In genomic region chr3:110267304-110267703, GRCh38 we compare ENCODE assay signal across 21 cellular contexts.
DNase-seq lines count a peak whose midpoint lies in the region; ATAC-seq and TF ChIP-seq lines count a peak whose summit lies in the region.
"Had no signal": no experiment of that assay in that cellular context is flagged by ENCODE, and none has a peak within 500 bp of the region (broad histone marks: within the 10 kb centered on the region; RNA-seq: fewer than 3 reads in every experiment).

No MANE protein-coding gene starts in this region.

- no peaks in the 10 kb centered on the region; the same call in 1 of the 2 replicates for H3K27me3 Mint-ChIP-seq in WTC11 (ENCODE audit: low read depth)

- POLR2A ChIA-PET in IMR-90 (lab: Charles Lee; ENCODE audit: unreplicated experiment) = no interaction called here
- POLR2A ChIA-PET in WTC11 (lab: Charles Lee) = no interaction called here

- no peaks in the 10 kb centered on the region for H3K9me3 ChIP-seq in IMR-90 (ENCODE audit: control insufficient read depth, insufficient read depth, low read length)
- H3K9me3 ChIP-seq: SK-N-SH had no signal

- H3K27ac ChIP-seq in IMR-90 (ENCODE audit: insufficient read depth, low read length) (no peak overlapping the region), mesendoderm (ENCODE audit: low read depth, low read length) (no peak overlapping the region)

- no peak for TF ChIP-seq POLR2A in IMR-90 (IDR thresholded peaks at IDR 0.05; ENCODE audit: low read depth, low read length)

- H3K79me1 ChIP-seq in IMR-90 (ENCODE audit: low read depth in 1 of 2, low read length in 2 of 2) (no peaks in the 10 kb centered on the region), mesendoderm (ENCODE audit: low read length) (no peaks in the 10 kb centered on the region)

- H2BK15ac ChIP-seq in IMR-90 (ENCODE audit: low read depth, low read length) (no peak overlapping the region), mesendoderm (replicated peaks; ENCODE audit: low read depth) (no peak overlapping the region)

- no peaks in the 10 kb centered on the region for H3K36me3 Mint-ChIP-seq in WTC11

- no peak overlapping the region for H3K4me3 Mint-ChIP-seq in WTC11
- H3K4me3 Mint-ChIP-seq: GM23338 had no signal

- CTCF ChIA-PET in IMR-90 (lab: Yijun Ruan, JAX) (no interaction called here), WTC11 (lab: Charles Lee) (no interaction called here)

- H3K4ac ChIP-seq in IMR-90 (ENCODE audit: low read depth, low read length) = peak overlapping the region; percentile 43; the same call in 1 of the 2 replicates
- no peak overlapping the region for H3K4ac ChIP-seq in mesendoderm (ENCODE audit: low read depth, low read length)

- H3K9me1 ChIP-seq in IMR-90 (ENCODE audit: insufficient read depth, low read length) = no peaks in the 10 kb centered on the region

- H4K8ac ChIP-seq in IMR-90 (ENCODE audit: low read depth in 2 of 2, low read length in 2 of 2) (no peak overlapping the region), mesendoderm (ENCODE audit: low read depth, low read length) (no peak overlapping the region)

- H3K9ac ChIP-seq in IMR-90 (ENCODE audit: low read depth, low read length) = no peak overlapping the region
- H3K9ac ChIP-seq in mesendoderm (ENCODE audit: low read length) = no peak overlapping the region
- H3K9ac ChIP-seq: SK-N-SH had no signal

- H2BK5ac ChIP-seq in IMR-90 (ENCODE audit: low read depth, low read length, poor library complexity, severe bottlenecking) (no peak overlapping the region), mesendoderm (ENCODE audit: low read length) (no peak overlapping the region)

- H2AK5ac ChIP-seq in IMR-90 (ENCODE audit: low read depth, low read length) (no peak overlapping the region), mesendoderm (ENCODE audit: low read length) (no peak overlapping the region)

- no peaks in the 10 kb centered on the region for H3K79me2 ChIP-seq in mesendoderm (ENCODE audit: control insufficient read depth, insufficient read depth, low read length)

- H3K14ac ChIP-seq in IMR-90 (replicated peaks; ENCODE audit: low read depth, low read length) = no peak overlapping the region

- H3K36me3 ChIP-seq in IMR-90 (ENCODE audit: control insufficient read depth, insufficient read depth, low read length) (no peaks in the 10 kb centered on the region), mesendoderm (ENCODE audit: control insufficient read depth, insufficient read depth, low read length) (no peaks in the 10 kb centered on the region)

- BruUV-seq in IMR-90 (replicated peaks; lab: Mats Ljungman, UMichigan) = no TSS peak

- ATAC-seq in IMR-90 (ENCODE audit: low read depth) (no peak), WTC11 (peak; percentile 61), HG03442 (IDR thresholded peaks at IDR 0.05; ENCODE audit: unreplicated experiment) (no peak)
- ATAC-seq: GM23338, K562 had no signal

- no peaks in the 10 kb centered on the region for H4K20me1 ChIP-seq in IMR-90 (ENCODE audit: insufficient read depth, low read length)

- H3K56ac ChIP-seq in IMR-90 (ENCODE audit: extremely low read depth, insufficient read depth, low read length) (no peak overlapping the region), mesendoderm (ENCODE audit: low read length) (no peak overlapping the region)

- intact Hi-C loops in IMR-90 (cut with micrococcal nuclease) = no loop called here

- H3K4me2 ChIP-seq in IMR-90 (ENCODE audit: low read depth, low read length) (no peak overlapping the region), mesendoderm (ENCODE audit: low read length) (no peak overlapping the region)
- H3K4me2 ChIP-seq: GM23338, SK-N-SH had no signal

- H4K91ac ChIP-seq in IMR-90 (ENCODE audit: insufficient read depth, low read depth, low read length) = no peak overlapping the region

- H3K23ac ChIP-seq in IMR-90 (ENCODE audit: low read depth, low read length) (no peak overlapping the region), mesendoderm (ENCODE audit: low read length) (no peak overlapping the region)

- no peak overlapping the region for H3K4me3 ChIP-seq in IMR-90 (ENCODE audit: insufficient read depth, low read depth, low read length)
- no peak overlapping the region for H3K4me3 ChIP-seq in mesendoderm (ENCODE audit: low read length)
- H3K4me3 ChIP-seq: GM23338, K562 had no signal

- no peak overlapping the region for H3K27ac Mint-ChIP-seq in WTC11
- H3K27ac Mint-ChIP-seq: GM23338 had no signal

- WGBS in IMR-90 (ENCODE audit: extremely low coverage in 2 of 2, insufficient read length in 1 of 2), 2 experiments = 100% methylated on average over 1 of the region's 3 CpGs; no CpG with 5 or more reads in 1 of the 2 experiments
- WGBS in mesendoderm (ENCODE audit: extremely low coverage, insufficient coverage, low lambda C conversion rate) = no CpG with 5 or more reads among the region's 3 CpGs

- peaks cover 46% of the 10 kb centered on the region for H3K4me1 Mint-ChIP-seq in WTC11

- H3K9me3 Mint-ChIP-seq in WTC11 = no peaks in the 10 kb centered on the region
- H3K9me3 Mint-ChIP-seq: GM23338 had no signal

- no peak overlapping the region for H2AK9ac ChIP-seq in IMR-90 (replicated peaks; ENCODE audit: low read depth, low read length, poor library complexity)

- H3K27me3 ChIP-seq in IMR-90 (ENCODE audit: control insufficient read depth, insufficient read depth, low read length) = no peaks in the 10 kb centered on the region
- no peaks in the 10 kb centered on the region for H3K27me3 ChIP-seq in mesendoderm (ENCODE audit: insufficient read depth, low read length, poor library complexity)

- H2AFZ ChIP-seq in IMR-90 (replicated peaks; ENCODE audit: low read length, poor library complexity) = peak overlapping the region; percentile 9
- H2AFZ ChIP-seq: GM23338 had no signal

- H2BK120ac ChIP-seq in IMR-90 (ENCODE audit: low read depth, low read length) (no peak overlapping the region), mesendoderm (ENCODE audit: low read depth, low read length) (no peak overlapping the region)

- in situ Hi-C loops in IMR-90 (cut with MboI; ENCODE audit: low sequenced_read_pairs) = no loop called here

- H2BK20ac ChIP-seq in IMR-90 (ENCODE audit: low read depth, low read length) = no peak overlapping the region

- TF ChIP-seq RAD21 in IMR-90 (IDR thresholded peaks at IDR 0.05; ENCODE audit: low read length) = no peak

- H4K5ac ChIP-seq in IMR-90 (ENCODE audit: low read depth, low read length) = no peak overlapping the region
- H4K5ac ChIP-seq in mesendoderm (ENCODE audit: low read length) = no peak overlapping the region

- dilution Hi-C loops in IMR-90 (cut with HindIII; ENCODE audit: low sequenced_read_pairs, unreplicated experiment) = no loop called here

- TF ChIP-seq CTCF in IMR-90 (conservative IDR thresholded peaks at IDR 0.05; ENCODE audit: low read depth, low read length) (no peak), WTC11 (IDR thresholded peaks at IDR 0.05) (no peak)

- DNase-seq in D341Med (ENCODE audit: low spot score) = peak; percentile 13
- DNase-seq in IMR-90 = no peak
- DNase-seq in WTC11 (ENCODE audit: low spot score) = no peak
- DNase-seq in mesendoderm = peak; percentile 6
- no peak for DNase-seq in NCI-H187 (lab: John Stamatoyannopoulos, UW)
- DNase-seq in NCI-H446 treated with DMSO at 0.1 percent for 48 hours (lab: John Stamatoyannopoulos, UW) = no peak
- DNase-seq: Calu3, DMS153, HCEC 1CT, MM.1S, NCI-H1092 treated with DMSO at 0.1 percent for 48 hours, NCI-H1436, NCI-H187 treated with DMSO at 0.1 percent for 48 hours, NCI-H2107, NCI-H524 treated with DMSO at 0.1 percent for 48 hours, NCI-H774, SK-N-SH, SW 1271 had no signal

- H3K18ac ChIP-seq in IMR-90 (ENCODE audit: low read depth, low read length) (no peak overlapping the region), mesendoderm (ENCODE audit: low read length) (no peak overlapping the region)

- H3K4me1 ChIP-seq in IMR-90 (ENCODE audit: control insufficient read depth, insufficient read depth, low read length) = no peaks in the 10 kb centered on the region
- no peaks in the 10 kb centered on the region for H3K4me1 ChIP-seq in mesendoderm (ENCODE audit: control insufficient read depth, low read depth, low read length)

TF ChIP-seq in IMR-90, 13 proteins besides CTCF, POLR2A, EP300 and RAD21 (continues in another document):
- no peak for TF ChIP-seq RFX5 (IDR thresholded peaks at IDR 0.05; ENCODE audit: low read depth, low read length)
- TF ChIP-seq USF2 (IDR thresholded peaks at IDR 0.05; ENCODE audit: low read depth, low read length) = no peak
- TF ChIP-seq MAZ (IDR thresholded peaks at IDR 0.05; ENCODE audit: borderline replicate concordance, low read depth, low read length) = no peak
- no peak for TF ChIP-seq SMC3 (IDR thresholded peaks at IDR 0.05; ENCODE audit: low read depth, low read length)
- TF ChIP-seq NFE2L2 (IDR thresholded peaks at IDR 0.05; ENCODE audit: low read depth, low read length) = no peak

TF ChIP-seq in WTC11, 78 proteins besides CTCF, POLR2A, EP300 and RAD21 (continues in another document):
- TF ChIP-seq PREB (CRISPR knock-in tag; IDR thresholded peaks at IDR 0.05; ENCODE audit: borderline replicate concordance) = no peak
- no peak for TF ChIP-seq HMGXB4 (CRISPR knock-in tag; IDR thresholded peaks at IDR 0.05)
- TF ChIP-seq EMX1 (CRISPR knock-in tag; IDR thresholded peaks at IDR 0.05) = no peak
- no peak for TF ChIP-seq TEAD4 (CRISPR knock-in tag; IDR thresholded peaks at IDR 0.05)

Comparison
In these comparisons a context has a peak if more than half of its experiments do, and no peak if none do; other contexts are left out.
1. DNase-seq: peak in D341Med (single experiment) and mesendoderm (single experiment); none in IMR-90 (single experiment), WTC11 (single experiment), NCI-H187 (0 of 2) and NCI-H446 treated with DMSO at 0.1 percent for 48 hours (single experiment).